Comparison of ENCODE assay signal across 18 cellular contexts in genomic region chr2:149076863-149077412, GRCh38. TPM values are rescaled to one million over a fixed set of nuclear protein-coding genes. Genes with fewer than 3 reads are reported as not detected.
A peak's percentile ranks its signal among the peaks of the same experiment; 100 is the strongest.
DNase-seq lines count a peak whose midpoint lies in the region; ATAC-seq and TF ChIP-seq lines count a peak whose summit lies in the region.
"Had no signal": no experiment of that assay in that cellular context is flagged by ENCODE, and none has a peak within 500 bp of the region (broad histone marks: within the 10 kb centered on the region; RNA-seq: fewer than 3 reads in every experiment).

No MANE protein-coding gene starts in this region.

- ATAC-seq in heart left ventricle = no peak
- ATAC-seq in GM19023 (IDR thresholded peaks at IDR 0.05; ENCODE audit: unreplicated experiment) = no peak

- H3K4me1 ChIP-seq in cardiac muscle cell (ENCODE audit: low read depth) (peaks cover 21% of the 10 kb centered on the region), heart left ventricle (peaks cover 0 to 1% (median 0%) of the 10 kb centered on the region in 12 donors), mesodermal cell (ENCODE audit: control insufficient read depth, insufficient read depth, low read length, poor library complexity, severe bottlenecking) (peaks cover 56% of the 10 kb centered on the region)

- 47 to 66% (median 56%) methylated on average over 5 of the region's 5 CpGs for WGBS in heart left ventricle, 4 donors
- 5 to 19% methylated on average over 4 to 5 of the region's 5 CpGs for WGBS in mesodermal cell (ENCODE audit: insufficient coverage in 2 of 2), 2 experiments

- H3K27me3 ChIP-seq in cardiac muscle cell (no peaks in the 10 kb centered on the region), heart left ventricle (no peaks in the 10 kb centered on the region)

- intact Hi-C loops in heart left ventricle (cut with DNase I) = no loop called here
- intact Hi-C loops in posterior cingulate gyrus (cut with DNase I) = no loop called here

- DNase-seq in cardiac muscle cell (ENCODE audit: low read depth in 1 of 2, low spot score in 1 of 2) = peak in 1 of 2 donors; percentile 55
- no peak for DNase-seq in heart left ventricle
- DNase-seq in ecto neural progenitor cell (ENCODE audit: low spot score) = peak; percentile 55
- no peak for DNase-seq in posterior cingulate gyrus
- DNase-seq in NCI-H2029 (lab: John Stamatoyannopoulos, UW) = no peak
- no peak for DNase-seq in NCI-H1694 (lab: John Stamatoyannopoulos, UW)
- DNase-seq: 8988T, MM.1S, NCI-H2081, NCI-H524 treated with DMSO at 0.1 percent for 48 hours, OCI-M1, WERI-Rb-1 had no signal

- TF ChIP-seq CTCF in cardiac muscle cell (IDR thresholded peaks at IDR 0.05; ENCODE audit: low read depth, low read length) (no peak), heart left ventricle (IDR thresholded peaks at IDR 0.05) (no peak)

- H3K4me3 ChIP-seq in cardiac muscle cell (no peak overlapping the region), heart left ventricle (no peak overlapping the region), mesodermal cell (ENCODE audit: extremely low read depth, insufficient read depth, low read length, poor library complexity, severe bottlenecking) (no peak overlapping the region)

- H3K27ac ChIP-seq in cardiac muscle cell (peak overlapping the region; percentile 46), heart left ventricle (no peak overlapping the region), mesodermal cell (ENCODE audit: low read depth, low read length, severe bottlenecking) (peak overlapping the region; percentile 90)
- H3K27ac ChIP-seq: C4-2B, WERI-Rb-1 had no signal

- no peaks in the 10 kb centered on the region for H3K36me3 ChIP-seq in cardiac muscle cell
- no peaks in the 10 kb centered on the region for H3K36me3 ChIP-seq in heart left ventricle
- H3K36me3 ChIP-seq in mesodermal cell (ENCODE audit: control insufficient read depth, insufficient read depth, low read length) = no peaks in the 10 kb centered on the region
- H3K36me3 ChIP-seq: WERI-Rb-1 had no signal

- no peak for TF ChIP-seq POLR2A in heart left ventricle (IDR thresholded peaks at IDR 0.05)

- H3K9me3 ChIP-seq in cardiac muscle cell (ENCODE audit: low read depth) = no peaks in the 10 kb centered on the region
- no peaks in the 10 kb centered on the region for H3K9me3 ChIP-seq in heart left ventricle
- H3K9me3 ChIP-seq in mesodermal cell (ENCODE audit: control insufficient read depth, low read length) = no peaks in the 10 kb centered on the region

RNA-seq across cellular contexts. Expression of gene LYPD6B, which starts 38.4 kb away (rescaled TPM):
- 1.6 and 3.9 TPM in 2 replicates for total RNA-seq in cardiac muscle cell
- 5.7 and 8.1 TPM in 2 replicates for polyA plus RNA-seq in cardiac muscle cell
- not detected for total RNA-seq in heart left ventricle
- polyA plus RNA-seq in heart left ventricle = not detected
- 37.3 TPM for polyA plus RNA-seq in mesodermal cell (2013, experiment 1 of 2)
- 36.9 TPM for polyA plus RNA-seq in mesodermal cell (2013, experiment 2 of 2)
- total RNA-seq: activated CD8-positive, alpha-beta memory T cell treated with anti-CD3 and anti-CD28 coated beads for 36 hours; mononuclear cell; pulmonary artery endothelial cell had no signal

Comparison
In these comparisons a context has a peak if more than half of its experiments do, and no peak if none do; other contexts are left out.
1. H3K27ac ChIP-seq: peak in cardiac muscle cell (single experiment) and mesodermal cell (single experiment); none in heart left ventricle (0 of 12).